In the genomic region with DNA sequence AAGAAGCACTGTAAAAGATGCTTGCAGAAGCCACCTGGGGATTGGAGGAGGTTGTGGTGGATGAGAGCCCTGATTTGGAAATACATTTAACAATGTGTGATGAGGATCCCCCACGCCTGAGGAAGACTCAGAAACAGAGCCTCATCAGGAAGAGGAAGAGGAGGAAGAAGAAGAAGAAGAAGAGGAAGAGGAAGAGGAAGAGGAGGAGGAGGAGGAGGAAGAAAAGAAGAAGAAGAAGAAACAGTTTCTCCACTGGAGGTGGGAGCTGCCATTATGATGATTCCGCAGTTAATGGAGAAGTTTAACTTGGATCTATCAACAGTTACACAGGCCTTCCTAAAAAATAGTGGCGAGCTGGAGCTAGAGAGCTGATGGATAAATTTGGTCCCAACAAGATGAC, we compare ENCODE assay signal across 27 cellular contexts. TPM values are rescaled to one million over a fixed set of nuclear protein-coding genes. Genes with fewer than 3 reads are reported as not detected.
"Had no signal": no experiment of that assay in that cellular context is flagged by ENCODE, and none has a peak within 500 bp of the region (broad histone marks: within the 10 kb centered on the region; RNA-seq: fewer than 3 reads in every experiment).

No MANE protein-coding gene starts in this region.

- H3K27me3 ChIP-seq: colonic mucosa, esophagus squamous epithelium, right lobe of liver, suprapubic skin, transverse colon, upper lobe of right lung, uterus had no signal

- H3K36me3 Mint-ChIP-seq: memory B cell; naive B cell; natural killer cell treated with Interleukin-12 subunit alpha and Interleukin-12 subunit beta and Interleukin-15 and Interleukin-18, amount 100 ng/mL, for 72 hours had no signal

- ATAC-seq: left lobe of liver; mucosa of descending colon; stimulated activated naive CD8-positive, alpha-beta T cell treated with anti-CD3 and anti-CD28 coated beads, Interleukin-15, amount 100 ng/mL, for 72 hours; upper lobe of right lung had no signal

- H3K27ac ChIP-seq: colonic mucosa, esophagus squamous epithelium, neutrophil, parathyroid adenoma, right lobe of liver, suprapubic skin, transverse colon, upper lobe of right lung, uterus had no signal

- H3K9me3 ChIP-seq: colonic mucosa, esophagus squamous epithelium, mucosa of descending colon, neutrophil, right lobe of liver, suprapubic skin, transverse colon, upper lobe of right lung, uterus had no signal

- H3K27ac Mint-ChIP-seq: dendritic cell treated with granulocyte-macrophage colony-stimulating factor and Interleukin-4, amounts not matched to agents 40 ng/mL and 50 ng/mL, for 4 days; memory B cell; natural killer cell treated with Interleukin-12 subunit alpha and Interleukin-12 subunit beta and Interleukin-15 and Interleukin-18, amount 100 ng/mL, for 72 hours; progenitor cell of endocrine pancreas; stimulated activated naive CD8-positive, alpha-beta T cell treated with anti-CD3 and anti-CD28 coated beads, Interleukin-15, amount 100 ng/mL, for 72 hours had no signal

- H3K27me3 Mint-ChIP-seq: dendritic cell treated with granulocyte-macrophage colony-stimulating factor and Interleukin-4, amounts not matched to agents 40 ng/mL and 50 ng/mL, for 4 days; naive B cell; progenitor cell of endocrine pancreas; stimulated activated naive CD8-positive, alpha-beta T cell treated with anti-CD3 and anti-CD28 coated beads, Interleukin-15, amount 100 ng/mL, for 72 hours had no signal

- H3K4me3 Mint-ChIP-seq: dendritic cell treated with granulocyte-macrophage colony-stimulating factor and Interleukin-4, amounts not matched to agents 40 ng/mL and 50 ng/mL, for 4 days; memory B cell; naive B cell; natural killer cell treated with Interleukin-12 subunit alpha and Interleukin-12 subunit beta and Interleukin-15 and Interleukin-18, amount 100 ng/mL, for 72 hours; stimulated activated naive CD8-positive, alpha-beta T cell treated with anti-CD3 and anti-CD28 coated beads, Interleukin-15, amount 100 ng/mL, for 72 hours had no signal

- H3K36me3 ChIP-seq: colonic mucosa, esophagus squamous epithelium, neutrophil, right lobe of liver, suprapubic skin, transverse colon, upper lobe of right lung, uterus had no signal

- H3K79me2 ChIP-seq: parathyroid adenoma had no signal

- DNase-seq: colonic mucosa; effector CD8-positive, alpha-beta T cell; erythroblast; esophagus squamous epithelium; foreskin melanocyte; mucosa of descending colon; naive B cell; right lobe of liver; small intestine; stimulated activated CD4-positive, alpha-beta T cell treated with anti-CD3 and anti-CD28 coated beads, Interleukin-15, amount 100 ng/mL, for 24 hours; stimulated activated CD4-positive, alpha-beta T cell treated with anti-CD3 and anti-CD28 coated beads, Interleukin-2, amount 100 ng/mL, for 48 hours; stimulated activated naive CD4-positive, alpha-beta T cell; stimulated activated naive CD8-positive, alpha-beta T cell treated with anti-CD3 and anti-CD28 coated beads, Interleukin-15, amount 100 ng/mL, for 72 hours; transverse colon; upper lobe of right lung; uterus had no signal

- H3K9me3 Mint-ChIP-seq: dendritic cell treated with granulocyte-macrophage colony-stimulating factor and Interleukin-4, amounts not matched to agents 40 ng/mL and 50 ng/mL, for 4 days; memory B cell; natural killer cell treated with Interleukin-12 subunit alpha and Interleukin-12 subunit beta and Interleukin-15 and Interleukin-18, amount 100 ng/mL, for 72 hours; stimulated activated naive CD8-positive, alpha-beta T cell treated with anti-CD3 and anti-CD28 coated beads, Interleukin-15, amount 100 ng/mL, for 72 hours had no signal

- H3K4me1 Mint-ChIP-seq: memory B cell; stimulated activated naive CD8-positive, alpha-beta T cell treated with anti-CD3 and anti-CD28 coated beads, Interleukin-15, amount 100 ng/mL, for 72 hours had no signal

- H3K4me1 ChIP-seq: colonic mucosa, esophagus squamous epithelium, parathyroid adenoma, right lobe of liver, suprapubic skin, transverse colon, upper lobe of right lung, uterus had no signal

- H3K9ac ChIP-seq: parathyroid adenoma had no signal

- H3K4me3 ChIP-seq: colonic mucosa, esophagus squamous epithelium, lung, mucosa of descending colon, right lobe of liver, suprapubic skin, transverse colon, upper lobe of right lung, uterus had no signal

- H2AFZ ChIP-seq: parathyroid adenoma had no signal

RNA-seq across cellular contexts. Expression of a gene that starts 50.1 kb away (rescaled TPM):
- total RNA-seq: natural killer cell treated with Interleukin-12 subunit alpha and Interleukin-12 subunit beta and Interleukin-15 and Interleukin-18, amount 100 ng/mL, for 72 hours; osteoblast had no signal
- polyA plus RNA-seq: keratinocyte had no signal
